24 cellular contexts compared by ENCODE assay signal in genomic region chr6:27562027-27562410, GRCh38.
A peak's percentile ranks its signal among the peaks of the same experiment; 100 is the strongest.
DNase-seq lines count a peak whose midpoint lies in the region; ATAC-seq, FAIRE-seq and TF ChIP-seq lines count a peak whose summit lies in the region.
"Had no signal": no experiment of that assay in that cellular context is flagged by ENCODE, and none has a peak within 500 bp of the region (broad histone marks: within the 10 kb centered on the region; RNA-seq: fewer than 3 reads in every experiment).

No MANE protein-coding gene starts in this region.

- 19 to 29% methylated on average over 10 to 11 of the region's 11 CpGs for WGBS in gastroesophageal sphincter (ENCODE audit: low coverage in 1 of 2), 2 donors

- DNase-seq in NCI-H748 (lab: John Stamatoyannopoulos, UW; ENCODE audit: unreplicated experiment) (peak; percentile 46), NCI-H748 treated with DMSO at 0.1 percent for 48 hours (lab: John Stamatoyannopoulos, UW) (no peak), PC-3 (no peak), erythroblast (lab: John Stamatoyannopoulos, UW) (peak; percentile 15 to 20), neural progenitor cell (ENCODE audit: low spot score) (no peak), GM19239 (ENCODE audit: insufficient read length, low spot score) (no peak), foreskin fibroblast (no peak)
- DNase-seq: activated CD4-positive, alpha-beta T cell treated with anti-CD3 and anti-CD28 coated beads, Interleukin-2, amount 10 ng/mL, durations not matched to agents 24 days and 14 days; activated gamma-delta T cell; amygdala; DMS53; effector CD4-positive, alpha-beta T cell; GM23248; heart right ventricle; NCI-H1048; NCI-H2107; NCI-H524 treated with DMSO at 0.1 percent for 48 hours; T1000 had no signal

- H2AFZ ChIP-seq in PC-3 (ENCODE audit: low read length) (no peak overlapping the region), neural progenitor cell (replicated peaks) (no peak overlapping the region)
- H2AFZ ChIP-seq: GM23248 had no signal

- H3K27me3 Mint-ChIP-seq in neural progenitor cell (ENCODE audit: insufficient read depth, low read depth): peaks cover 29% of the 10 kb centered on the region

- intact Hi-C loops in PC-3 (cut with micrococcal nuclease): no loop called here

- POLR2A ChIA-PET in PC-3 (lab: Charles Lee; ENCODE audit: unreplicated experiment): no interaction called here

- H3K36me3 ChIP-seq in PC-3 (ENCODE audit: low read depth, low read length) (no peaks in the 10 kb centered on the region), neural progenitor cell (no peaks in the 10 kb centered on the region), gastroesophageal sphincter (no peaks in the 10 kb centered on the region)
- H3K36me3 ChIP-seq: BLaER1, heart right ventricle, thoracic aorta had no signal

- no peak overlapping the region for H3K4me3 ChIP-seq in PC-3 (ENCODE audit: low read length)
- no peak overlapping the region for H3K4me3 ChIP-seq in neural progenitor cell
- no peak overlapping the region for H3K4me3 ChIP-seq in foreskin fibroblast (ENCODE audit: low read depth in 1 of 2, low read length in 2 of 2)
- H3K4me3 ChIP-seq in gastroesophageal sphincter: no peak overlapping the region
- H3K4me3 ChIP-seq: BLaER1, GM23248, heart right ventricle, SK-N-MC, thoracic aorta had no signal

- H3K27ac ChIP-seq in PC-3 (ENCODE audit: low read length) (no peak overlapping the region), neural progenitor cell (no peak overlapping the region), gastroesophageal sphincter (no peak overlapping the region)
- H3K27ac ChIP-seq: 22Rv1, BLaER1, GM23248, heart right ventricle, SK-N-MC, thoracic aorta had no signal

- ATAC-seq in PC-3 (no peak), gastroesophageal sphincter (no peak)
- ATAC-seq: heart right ventricle had no signal

- H3K79me2 ChIP-seq in PC-3 (ENCODE audit: low read length): no peaks in the 10 kb centered on the region
- no peaks in the 10 kb centered on the region for H3K79me2 ChIP-seq in neural progenitor cell (ENCODE audit: low read depth)

- peak overlapping the region; percentile 56 for H3K4me3 Mint-ChIP-seq in neural progenitor cell
- H3K4me3 Mint-ChIP-seq: activated CD4-positive, alpha-beta T cell treated with anti-CD3 and anti-CD28 coated beads, Interleukin-2, amount 10 ng/mL, durations not matched to agents 24 days and 14 days; central memory CD8-positive, alpha-beta T cell had no signal

- H3K9me2 ChIP-seq in PC-3 (replicated peaks; ENCODE audit: low read length): no peaks in the 10 kb centered on the region

- no peak for FAIRE-seq in GM19239 (lab: Jason Lieb, UNC)

- peaks cover 24% of the 10 kb centered on the region for H3K4me1 Mint-ChIP-seq in neural progenitor cell

- H3K27me3 ChIP-seq in PC-3 (ENCODE audit: low read length) (no peaks in the 10 kb centered on the region), neural progenitor cell (peaks cover 37% of the 10 kb centered on the region), gastroesophageal sphincter (peaks cover 100% of the 10 kb centered on the region)
- H3K27me3 ChIP-seq: BLaER1 had no signal

- H3F3A ChIP-seq in PC-3 (ENCODE audit: low read length, unreplicated experiment) (no peaks in the 10 kb centered on the region), neural progenitor cell (ENCODE audit: low read depth) (peaks cover 8% of the 10 kb centered on the region)

- H3K9me3 ChIP-seq in PC-3 (ENCODE audit: low read length): no peaks in the 10 kb centered on the region
- no peaks in the 10 kb centered on the region for H3K9me3 ChIP-seq in neural progenitor cell (ENCODE audit: low read depth)
- no peaks in the 10 kb centered on the region for H3K9me3 ChIP-seq in gastroesophageal sphincter
- H3K9me3 ChIP-seq: heart right ventricle, thoracic aorta had no signal

- H3K4me2 ChIP-seq in PC-3 (ENCODE audit: low read length) (peak overlapping the region; percentile 22; the same call in 1 of the 2 replicates), neural progenitor cell (no peak overlapping the region)
- H3K4me2 ChIP-seq: BLaER1 had no signal

- no peak overlapping the region for H3K9ac ChIP-seq in PC-3 (ENCODE audit: low read length)
- H3K9ac ChIP-seq in neural progenitor cell: no peak overlapping the region
- H3K9ac ChIP-seq: BLaER1, GM23248 had no signal

- no peaks in the 10 kb centered on the region for H4K20me1 ChIP-seq in PC-3 (ENCODE audit: low read length)
- no peaks in the 10 kb centered on the region for H4K20me1 ChIP-seq in neural progenitor cell (ENCODE audit: low read depth)
- H4K20me1 ChIP-seq: BLaER1 had no signal

- H3K9me3 Mint-ChIP-seq in neural progenitor cell: peaks cover 5% of the 10 kb centered on the region
- H3K9me3 Mint-ChIP-seq: central memory CD8-positive, alpha-beta T cell had no signal

- no peak for TF ChIP-seq EP300 in gastroesophageal sphincter (IDR thresholded peaks at IDR 0.05)

- H3K4me1 ChIP-seq in PC-3 (ENCODE audit: insufficient read depth, low read length): no peaks in the 10 kb centered on the region
- H3K4me1 ChIP-seq in neural progenitor cell: no peaks in the 10 kb centered on the region
- H3K4me1 ChIP-seq in gastroesophageal sphincter: no peaks in the 10 kb centered on the region
- H3K4me1 ChIP-seq: BLaER1 had no signal

- no peak for TF ChIP-seq CTCF in PC-3 (conservative IDR thresholded peaks at IDR 0.05; ENCODE audit: low read depth, low read length)
- no peak for TF ChIP-seq CTCF in neural progenitor cell (IDR thresholded peaks at IDR 0.05)
- no peak for TF ChIP-seq CTCF in foreskin fibroblast (IDR thresholded peaks at IDR 0.05; ENCODE audit: low read depth, low read length)
- no peak for TF ChIP-seq CTCF in gastroesophageal sphincter (IDR thresholded peaks at IDR 0.05)

- BruUV-seq in PC-3 (replicated peaks; lab: Mats Ljungman, UMichigan): no TSS peak

- H3K27ac Mint-ChIP-seq in neural progenitor cell: no peak overlapping the region
- H3K27ac Mint-ChIP-seq: activated CD4-positive, alpha-beta T cell treated with anti-CD3 and anti-CD28 coated beads, Interleukin-2, amount 10 ng/mL, durations not matched to agents 24 days and 14 days had no signal

- H3K36me3 Mint-ChIP-seq in neural progenitor cell: no peaks in the 10 kb centered on the region

- no peak for TF ChIP-seq POLR2A in erythroblast (IDR thresholded peaks at IDR 0.05; ENCODE audit: low read length)
- TF ChIP-seq POLR2A in gastroesophageal sphincter (IDR thresholded peaks at IDR 0.05): no peak

- CTCF ChIA-PET in PC-3 (lab: Charles Lee): no interaction called here

Comparison
In these comparisons a context has a peak if more than half of its experiments do, and no peak if none do; other contexts are left out.
1. DNase-seq: peak in NCI-H748 (single experiment) and erythroblast (2 of 2); none in NCI-H748 treated with DMSO at 0.1 percent for 48 hours (single experiment), PC-3 (single experiment), neural progenitor cell (single experiment), GM19239 (single experiment) and foreskin fibroblast (0 of 2).